ENCODE assay signal across 10 cellular contexts in the genomic region with DNA sequence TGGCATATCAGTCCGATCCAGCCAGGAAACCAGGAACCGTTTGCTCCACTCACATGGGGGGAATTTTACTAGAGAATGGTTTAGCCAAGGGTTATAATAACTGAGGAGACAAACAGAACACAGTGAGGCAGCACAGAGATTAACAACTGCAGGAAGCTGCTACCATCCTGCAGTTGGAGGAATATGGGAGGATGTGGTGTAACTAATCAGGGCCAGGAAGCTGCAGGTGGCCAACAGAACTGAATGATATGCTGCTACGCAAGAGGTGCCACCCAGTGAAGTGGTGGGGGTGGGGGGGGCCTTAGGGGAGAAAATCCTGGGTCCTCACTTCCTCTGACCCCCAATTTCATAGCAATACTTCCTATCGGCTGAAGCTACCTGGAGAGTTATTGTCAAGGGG.
DNase-seq lines count a peak whose midpoint lies in the region; ATAC-seq and TF ChIP-seq lines count a peak whose summit lies in the region.
"Had no signal": no experiment of that assay in that cellular context is flagged by ENCODE, and none has a peak within 500 bp of the region (broad histone marks: within the 10 kb centered on the region; RNA-seq: fewer than 3 reads in every experiment).

No MANE protein-coding gene starts in this region.

- H3K4me3 Mint-ChIP-seq in activated CD8-positive, alpha-beta memory T cell treated with anti-CD3 and anti-CD28 coated beads, Interleukin-2, amount 10 ng/mL, durations not matched to agents 7 days and 5 days: peak overlapping the region; percentile 2
- H3K4me3 Mint-ChIP-seq in activated CD8-positive, alpha-beta T cell treated with anti-CD3 and anti-CD28 coated beads for 36 hours: no peak overlapping the region
- no peak overlapping the region for H3K4me3 Mint-ChIP-seq in WTC11
- H3K4me3 Mint-ChIP-seq in chondrocyte (ENCODE audit: unreplicated experiment): no peak overlapping the region

- peak overlapping the region; percentile 47 to 79 (median 63) for H3K27ac ChIP-seq in spleen

- POLR2A ChIA-PET in activated CD8-positive, alpha-beta T cell treated with anti-CD3 and anti-CD28 coated beads for 36 hours (lab: Charles Lee): interaction anchor here (0.9 to 1.0 kb wide), 2 partner anchors 8 to 25 kb away, joined by 3 to 4 read pairs; no protein-coding TSS in a partner anchor
- POLR2A ChIA-PET in WTC11 (lab: Charles Lee): interaction anchor here (1.7 kb wide), 1 partner anchor 16 kb away, joined by 4 read pairs; no protein-coding TSS in a partner anchor

- no peak for TF ChIP-seq CTCF in activated CD8-positive, alpha-beta T cell treated with anti-CD3 and anti-CD28 coated beads for 36 hours (IDR thresholded peaks at IDR 0.05)
- TF ChIP-seq CTCF in spleen (IDR thresholded peaks at IDR 0.05 in 8 of 11, conservative IDR thresholded peaks at IDR 0.05 in 3 of 11): no peak
- no peak for TF ChIP-seq CTCF in WTC11 (IDR thresholded peaks at IDR 0.05)
- no peak for TF ChIP-seq CTCF in chondrocyte (IDR thresholded peaks at IDR 0.05)

- CTCF ChIA-PET in activated CD8-positive, alpha-beta memory T cell treated with anti-CD3 and anti-CD28 coated beads, Interleukin-2, amount 10 ng/mL, durations not matched to agents 7 days and 5 days (lab: Charles Lee): interaction anchor here (1.7 to 3.5 kb wide), 2 partner anchors 8 to 21 kb away, joined by 5 to 12 read pairs; no protein-coding TSS in a partner anchor
- CTCF ChIA-PET in activated CD8-positive, alpha-beta T cell treated with anti-CD3 and anti-CD28 coated beads for 36 hours (lab: Charles Lee): interaction anchor here (1.1 to 2.8 kb wide), 3 partner anchors 9 to 23 kb away, joined by 3 to 10 read pairs (median 4); no protein-coding TSS in a partner anchor
- CTCF ChIA-PET in WTC11 (lab: Charles Lee): interaction anchor here (0.6 kb wide), 1 partner anchor 456 kb away, joined by 3 read pairs; no protein-coding TSS in a partner anchor

- DNase-seq in activated CD8-positive, alpha-beta memory T cell treated with anti-CD3 and anti-CD28 coated beads, Interleukin-2, amount 10 ng/mL, durations not matched to agents 7 days and 5 days: peak; percentile 62
- DNase-seq in activated CD8-positive, alpha-beta memory T cell treated with anti-CD3 and anti-CD28 coated beads, Interleukin-2, amount 50 U/mL, for 4 hours: no peak
- DNase-seq in Kasumi-1 (lab: John Stamatoyannopoulos, UW) (peak; percentile 84 to 86), spleen (peak; percentile 76), WTC11 (ENCODE audit: low spot score) (no peak), NCI-H2227 treated with DMSO at 0.1 percent for 48 hours (lab: John Stamatoyannopoulos, UW) (no peak), chondrocyte (ENCODE audit: low spot score) (no peak)
- peak; percentile 42 for DNase-seq in activated CD8-positive, alpha-beta T cell treated with anti-CD3 and anti-CD28 coated beads for 36 hours
- DNase-seq: NCI-H2107 had no signal

- H3K9me3 ChIP-seq in spleen: no peaks in the 10 kb centered on the region

- TF ChIP-seq POLR2A in spleen (IDR thresholded peaks at IDR 0.05): no peak

- H3K4me1 Mint-ChIP-seq in activated CD8-positive, alpha-beta memory T cell treated with anti-CD3 and anti-CD28 coated beads, Interleukin-2, amount 10 ng/mL, durations not matched to agents 7 days and 5 days: peaks cover 57% of the 10 kb centered on the region
- peaks cover 73% of the 10 kb centered on the region for H3K4me1 Mint-ChIP-seq in activated CD8-positive, alpha-beta T cell treated with anti-CD3 and anti-CD28 coated beads for 36 hours (ENCODE audit: low read depth)
- H3K4me1 Mint-ChIP-seq in WTC11 (peaks cover 20% of the 10 kb centered on the region), chondrocyte (ENCODE audit: low read depth) (peaks cover 4% of the 10 kb centered on the region)

- H3K27ac Mint-ChIP-seq in activated CD8-positive, alpha-beta memory T cell treated with anti-CD3 and anti-CD28 coated beads, Interleukin-2, amount 10 ng/mL, durations not matched to agents 7 days and 5 days: peak overlapping the region; percentile 80
- peak overlapping the region; percentile 81 for H3K27ac Mint-ChIP-seq in activated CD8-positive, alpha-beta T cell treated with anti-CD3 and anti-CD28 coated beads for 36 hours
- H3K27ac Mint-ChIP-seq in WTC11 (no peak overlapping the region), chondrocyte (ENCODE audit: unreplicated experiment) (no peak overlapping the region)

- H3K36me3 ChIP-seq in spleen: no peaks in the 10 kb centered on the region

- 15 to 39% (median 25%) methylated on average over 4 of the region's 4 CpGs for whole genome bisulfite sequencing in spleen, 5 donors

- H3K27me3 ChIP-seq in spleen (replicated peaks in 1 of 7): no peaks in the 10 kb centered on the region

- H3K36me3 Mint-ChIP-seq in activated CD8-positive, alpha-beta memory T cell treated with anti-CD3 and anti-CD28 coated beads, Interleukin-2, amount 10 ng/mL, durations not matched to agents 7 days and 5 days: peaks cover 17% of the 10 kb centered on the region
- peaks cover 15% of the 10 kb centered on the region for H3K36me3 Mint-ChIP-seq in activated CD8-positive, alpha-beta T cell treated with anti-CD3 and anti-CD28 coated beads for 36 hours (ENCODE audit: low read depth)
- no peaks in the 10 kb centered on the region for H3K36me3 Mint-ChIP-seq in WTC11
- no peaks in the 10 kb centered on the region for H3K36me3 Mint-ChIP-seq in chondrocyte (ENCODE audit: low read depth)

- H3K4me1 ChIP-seq in spleen: peaks cover 5 to 91% (median 37%) of the 10 kb centered on the region in 6 donors

- intact Hi-C loops in activated CD8-positive, alpha-beta T cell treated with anti-CD3 and anti-CD28 coated beads for 36 hours (cut with micrococcal nuclease): loop anchor here (2.0 kb wide), 1 partner anchor 14 kb away; no protein-coding TSS in a partner anchor
- intact Hi-C loops in spleen (cut with DNase I; ENCODE audit: low total_unique reads): no loop called here

- peaks cover 3% of the 10 kb centered on the region for H3K9me3 Mint-ChIP-seq in activated CD8-positive, alpha-beta memory T cell treated with anti-CD3 and anti-CD28 coated beads, Interleukin-2, amount 10 ng/mL, durations not matched to agents 7 days and 5 days (ENCODE audit: low read depth)
- H3K9me3 Mint-ChIP-seq in activated CD8-positive, alpha-beta T cell treated with anti-CD3 and anti-CD28 coated beads for 36 hours: peaks cover 6% of the 10 kb centered on the region
- no peaks in the 10 kb centered on the region; the same call in 1 of the 2 replicates for H3K9me3 Mint-ChIP-seq in WTC11
- no peaks in the 10 kb centered on the region for H3K9me3 Mint-ChIP-seq in chondrocyte (ENCODE audit: low read depth)

- H3K4me3 ChIP-seq in spleen: peak overlapping the region in 1 of 8 donors; percentile 26

- peak; percentile 75 for ATAC-seq in activated CD8-positive, alpha-beta memory T cell treated with anti-CD3 and anti-CD28 coated beads, Interleukin-2, amount 10 ng/mL, durations not matched to agents 7 days and 5 days
- ATAC-seq in activated CD8-positive, alpha-beta T cell treated with anti-CD3 and anti-CD28 coated beads for 36 hours: peak; percentile 41
- no peak for ATAC-seq in WTC11
- ATAC-seq: Right ventricle myocardium inferior had no signal

- no peaks in the 10 kb centered on the region for H3K27me3 Mint-ChIP-seq in activated CD8-positive, alpha-beta memory T cell treated with anti-CD3 and anti-CD28 coated beads, Interleukin-2, amount 10 ng/mL, durations not matched to agents 7 days and 5 days
- H3K27me3 Mint-ChIP-seq in activated CD8-positive, alpha-beta T cell treated with anti-CD3 and anti-CD28 coated beads for 36 hours: no peaks in the 10 kb centered on the region
- no peaks in the 10 kb centered on the region for H3K27me3 Mint-ChIP-seq in WTC11 (ENCODE audit: low read depth)
- no peaks in the 10 kb centered on the region for H3K27me3 Mint-ChIP-seq in chondrocyte (ENCODE audit: low read depth)

TF ChIP-seq in WTC11, 78 proteins besides CTCF, POLR2A, EP300 and RAD21 (continues in another document):
- TF ChIP-seq, protein P1, sequence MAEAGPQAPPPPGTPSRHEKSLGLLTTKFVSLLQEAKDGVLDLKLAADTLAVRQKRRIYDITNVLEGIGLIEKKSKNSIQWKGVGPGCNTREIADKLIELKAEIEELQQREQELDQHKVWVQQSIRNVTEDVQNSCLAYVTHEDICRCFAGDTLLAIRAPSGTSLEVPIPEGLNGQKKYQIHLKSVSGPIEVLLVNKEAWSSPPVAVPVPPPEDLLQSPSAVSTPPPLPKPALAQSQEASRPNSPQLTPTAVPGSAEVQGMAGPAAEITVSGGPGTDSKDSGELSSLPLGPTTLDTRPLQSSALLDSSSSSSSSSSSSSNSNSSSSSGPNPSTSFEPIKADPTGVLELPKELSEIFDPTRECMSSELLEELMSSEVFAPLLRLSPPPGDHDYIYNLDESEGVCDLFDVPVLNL (CRISPR knock-in tag; IDR thresholded peaks at IDR 0.05; ENCODE audit: borderline replicate concordance, low read depth): no peak
- TF ChIP-seq, protein P2, sequence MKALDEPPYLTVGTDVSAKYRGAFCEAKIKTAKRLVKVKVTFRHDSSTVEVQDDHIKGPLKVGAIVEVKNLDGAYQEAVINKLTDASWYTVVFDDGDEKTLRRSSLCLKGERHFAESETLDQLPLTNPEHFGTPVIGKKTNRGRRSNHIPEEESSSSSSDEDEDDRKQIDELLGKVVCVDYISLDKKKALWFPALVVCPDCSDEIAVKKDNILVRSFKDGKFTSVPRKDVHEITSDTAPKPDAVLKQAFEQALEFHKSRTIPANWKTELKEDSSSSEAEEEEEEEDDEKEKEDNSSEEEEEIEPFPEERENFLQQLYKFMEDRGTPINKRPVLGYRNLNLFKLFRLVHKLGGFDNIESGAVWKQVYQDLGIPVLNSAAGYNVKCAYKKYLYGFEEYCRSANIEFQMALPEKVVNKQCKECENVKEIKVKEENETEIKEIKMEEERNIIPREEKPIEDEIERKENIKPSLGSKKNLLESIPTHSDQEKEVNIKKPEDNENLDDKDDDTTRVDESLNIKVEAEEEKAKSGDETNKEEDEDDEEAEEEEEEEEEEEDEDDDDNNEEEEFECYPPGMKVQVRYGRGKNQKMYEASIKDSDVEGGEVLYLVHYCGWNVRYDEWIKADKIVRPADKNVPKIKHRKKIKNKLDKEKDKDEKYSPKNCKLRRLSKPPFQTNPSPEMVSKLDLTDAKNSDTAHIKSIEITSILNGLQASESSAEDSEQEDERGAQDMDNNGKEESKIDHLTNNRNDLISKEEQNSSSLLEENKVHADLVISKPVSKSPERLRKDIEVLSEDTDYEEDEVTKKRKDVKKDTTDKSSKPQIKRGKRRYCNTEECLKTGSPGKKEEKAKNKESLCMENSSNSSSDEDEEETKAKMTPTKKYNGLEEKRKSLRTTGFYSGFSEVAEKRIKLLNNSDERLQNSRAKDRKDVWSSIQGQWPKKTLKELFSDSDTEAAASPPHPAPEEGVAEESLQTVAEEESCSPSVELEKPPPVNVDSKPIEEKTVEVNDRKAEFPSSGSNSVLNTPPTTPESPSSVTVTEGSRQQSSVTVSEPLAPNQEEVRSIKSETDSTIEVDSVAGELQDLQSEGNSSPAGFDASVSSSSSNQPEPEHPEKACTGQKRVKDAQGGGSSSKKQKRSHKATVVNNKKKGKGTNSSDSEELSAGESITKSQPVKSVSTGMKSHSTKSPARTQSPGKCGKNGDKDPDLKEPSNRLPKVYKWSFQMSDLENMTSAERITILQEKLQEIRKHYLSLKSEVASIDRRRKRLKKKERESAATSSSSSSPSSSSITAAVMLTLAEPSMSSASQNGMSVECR (CRISPR knock-in tag; IDR thresholded peaks at IDR 0.05; ENCODE audit: borderline replicate concordance): no peak
- TF ChIP-seq TCF7 (CRISPR knock-in tag; IDR thresholded peaks at IDR 0.05; ENCODE audit: low read depth): no peak

Comparison
In these comparisons a context has a peak if more than half of its experiments do, and no peak if none do; other contexts are left out.
1. DNase-seq: peak in activated CD8-positive, alpha-beta memory T cell treated with anti-CD3 and anti-CD28 coated beads, Interleukin-2, amount 10 ng/mL, durations not matched to agents 7 days and 5 days (single experiment), Kasumi-1 (2 of 2), activated CD8-positive, alpha-beta T cell treated with anti-CD3 and anti-CD28 coated beads for 36 hours (single experiment) and spleen (single experiment); none in activated CD8-positive, alpha-beta memory T cell treated with anti-CD3 and anti-CD28 coated beads, Interleukin-2, amount 50 U/mL, for 4 hours (single experiment), WTC11 (single experiment), NCI-H2227 treated with DMSO at 0.1 percent for 48 hours (single experiment) and chondrocyte (single experiment).
2. H3K27ac Mint-ChIP-seq: peak in activated CD8-positive, alpha-beta memory T cell treated with anti-CD3 and anti-CD28 coated beads, Interleukin-2, amount 10 ng/mL, durations not matched to agents 7 days and 5 days (single experiment) and activated CD8-positive, alpha-beta T cell treated with anti-CD3 and anti-CD28 coated beads for 36 hours (single experiment); none in WTC11 (single experiment) and chondrocyte (single experiment).